In the genomic region with DNA sequence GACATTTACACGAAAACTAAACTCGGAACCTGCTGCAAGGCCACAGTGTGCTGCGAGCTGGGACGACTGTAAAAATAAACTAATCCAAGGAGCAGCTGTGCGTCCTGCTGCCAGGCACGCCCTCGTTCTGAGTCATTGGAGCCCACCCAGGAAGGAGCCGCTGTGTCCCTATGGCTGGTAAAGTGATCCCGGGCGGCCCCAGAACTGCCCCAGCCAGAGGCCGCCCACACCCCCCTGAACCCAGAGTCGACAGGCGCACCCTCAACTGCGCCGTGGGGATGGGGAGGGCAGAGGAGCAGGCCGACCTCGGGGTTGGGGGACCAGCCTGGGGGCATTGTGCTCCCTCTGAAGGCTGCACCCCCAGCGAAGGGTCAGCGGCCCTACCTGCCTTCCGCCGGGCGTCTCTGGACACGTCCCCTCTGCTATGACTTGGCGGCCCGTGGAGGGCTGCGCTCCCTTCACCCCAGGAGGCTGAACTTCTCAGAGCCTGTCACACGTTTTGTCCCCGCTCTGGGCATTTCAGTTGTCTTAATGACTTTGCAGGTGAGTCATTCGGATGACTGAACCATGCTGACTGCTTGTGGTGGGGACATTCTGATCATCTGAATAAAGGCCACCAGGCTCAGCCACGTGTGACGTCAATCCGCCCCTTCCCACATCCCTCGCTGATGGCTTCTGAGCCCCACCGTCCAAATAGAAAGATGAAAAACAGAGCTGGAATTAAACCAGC, we compare ENCODE assay signal across 8 cellular contexts. TPM values are rescaled to one million over a fixed set of nuclear protein-coding genes. Genes with fewer than 3 reads are reported as not detected.
DNase-seq lines count a peak whose midpoint lies in the region; ATAC-seq and TF ChIP-seq lines count a peak whose summit lies in the region.

No MANE protein-coding gene starts in this region.

- no peak overlapping the region for H3K4me3 ChIP-seq in fibroblast of the aortic adventitia (ENCODE audit: low read depth, low read length)
- H3K4me3 ChIP-seq in skeletal muscle satellite cell (ENCODE audit: low read length): peak overlapping the region; percentile 66

- TF ChIP-seq CTCF in fibroblast of the aortic adventitia (IDR thresholded peaks at IDR 0.05; ENCODE audit: insufficient read depth, low read length): no peak

- DNase-seq in GM04503 (ENCODE audit: low read depth) (peak; percentile 57), RPMI8226 (peak; percentile 38), fibroblast of the aortic adventitia (ENCODE audit: low read depth) (peak; percentile 41), NCI-H187 (lab: John Stamatoyannopoulos, UW) (no peak), OCI-M1 (lab: John Stamatoyannopoulos, UW) (no peak), left lobe of liver (ENCODE audit: low spot score) (no peak)

- no peaks in the 10 kb centered on the region for H3K9me3 ChIP-seq in skeletal muscle satellite cell (replicated peaks; ENCODE audit: low read length)

- ATAC-seq in GM21381 (IDR thresholded peaks at IDR 0.05; ENCODE audit: unreplicated experiment): no peak
- no peak for ATAC-seq in left lobe of liver

- no peaks in the 10 kb centered on the region for H3K27me3 ChIP-seq in skeletal muscle satellite cell (ENCODE audit: control insufficient read depth, insufficient read depth, low read length)

- peak overlapping the region; percentile 81 for H3K4me2 ChIP-seq in skeletal muscle satellite cell (ENCODE audit: low read length)

- H3K4me1 ChIP-seq in skeletal muscle satellite cell (ENCODE audit: control insufficient read depth, insufficient read depth, low read length): peaks cover 63% of the 10 kb centered on the region

- H3K36me3 ChIP-seq in skeletal muscle satellite cell (ENCODE audit: insufficient read depth, low read length): peaks cover 6% of the 10 kb centered on the region

- peak overlapping the region; percentile 86 for H3K9ac ChIP-seq in skeletal muscle satellite cell (ENCODE audit: low read depth, low read length)

RNA-seq across cellular contexts. Expression of a gene that starts 42.7 kb away (rescaled TPM):
- total RNA-seq in fibroblast of the aortic adventitia (ENCODE audit: low replicate concordance) (2.4 and 2.8 TPM in 2 replicates), left lobe of liver (1.2 TPM)
- 3.9 and 4.8 TPM in 2 replicates for total RNA-seq in skeletal muscle satellite cell (2012; rRNA removed)

RNA-seq across cellular contexts. Expression of a gene that starts 46.7 kb away (rescaled TPM):
- total RNA-seq in fibroblast of the aortic adventitia (ENCODE audit: low replicate concordance) (1.9 and 5.2 TPM in 2 replicates), left lobe of liver (38.3 TPM)
- total RNA-seq in skeletal muscle satellite cell (2012; rRNA removed): 1.7 and 3.8 TPM in 2 replicates

Comparison
In these comparisons a context has a peak if more than half of its experiments do, and no peak if none do; other contexts are left out.
1. DNase-seq: peak in GM04503 (single experiment), RPMI8226 (single experiment) and fibroblast of the aortic adventitia (single experiment); none in NCI-H187 (0 of 2), OCI-M1 (single experiment) and left lobe of liver (single experiment).